26 cellular contexts compared by ENCODE assay signal in the genomic region with DNA sequence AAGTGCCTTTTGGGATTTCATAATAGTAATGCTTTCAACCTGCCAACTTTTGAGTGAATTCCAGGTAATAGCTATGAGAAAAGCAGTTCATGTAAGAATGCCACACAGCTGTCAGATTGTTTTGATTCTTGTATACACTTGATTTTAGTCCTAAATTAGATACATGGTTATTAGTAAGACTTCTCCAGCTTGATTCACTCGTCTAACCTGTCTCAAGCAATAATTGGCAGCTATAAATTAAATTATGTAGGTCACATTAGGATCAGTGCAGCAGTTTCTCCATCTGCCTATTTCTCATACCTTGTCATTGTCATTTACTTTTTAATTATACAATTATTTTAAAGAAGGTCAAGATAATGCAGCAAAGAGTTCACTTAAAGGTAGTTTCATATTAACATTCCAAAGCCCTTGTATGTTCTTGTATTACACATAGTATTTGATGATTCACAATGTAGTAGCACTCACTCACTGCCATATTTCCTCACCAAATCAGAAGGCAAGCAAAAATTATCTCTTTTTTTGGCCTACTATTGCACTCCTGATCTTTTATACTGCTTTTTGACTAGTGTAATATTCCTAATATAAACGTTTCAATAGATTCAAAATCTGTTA. TPM values are rescaled to one million over a fixed set of nuclear protein-coding genes. Genes with fewer than 3 reads are reported as not detected.
DNase-seq lines count a peak whose midpoint lies in the region; ATAC-seq and TF ChIP-seq lines count a peak whose summit lies in the region.
"Had no signal": no experiment of that assay in that cellular context is flagged by ENCODE, and none has a peak within 500 bp of the region (broad histone marks: within the 10 kb centered on the region; RNA-seq: fewer than 3 reads in every experiment).

No MANE protein-coding gene starts in this region.

- no peak for TF ChIP-seq RAD21 in neural cell (conservative IDR thresholded peaks at IDR 0.05)

- H3K27me3 ChIP-seq in RWPE2 (ENCODE audit: insufficient read depth, poor library complexity, severe bottlenecking), result no peaks in the 10 kb centered on the region
- no peaks in the 10 kb centered on the region for H3K27me3 ChIP-seq in neural cell (ENCODE audit: insufficient read depth, low read depth, low read length)
- no peaks in the 10 kb centered on the region for H3K27me3 ChIP-seq in CD8-positive, alpha-beta T cell (ENCODE audit: insufficient read depth, low read length)
- H3K27me3 ChIP-seq: thyroid gland had no signal

- CTCF ChIA-PET in CD8-positive, alpha-beta T cell (lab: Charles Lee), result interaction anchor here (0.9 kb wide), 1 partner anchor 212 kb away, joined by 3 read pairs; no protein-coding TSS in a partner anchor

- no peaks in the 10 kb centered on the region for H3K36me3 ChIP-seq in RWPE2 (ENCODE audit: low read depth)
- H3K36me3 ChIP-seq in neural cell (ENCODE audit: insufficient read depth, low read length), result no peaks in the 10 kb centered on the region
- H3K36me3 ChIP-seq in CD8-positive, alpha-beta T cell (ENCODE audit: insufficient read depth, low read length), result no peaks in the 10 kb centered on the region
- H3K36me3 ChIP-seq: thyroid gland had no signal

- peak overlapping the region; percentile 12 for H3K27ac ChIP-seq in RWPE2 (ENCODE audit: poor library complexity, severe bottlenecking)
- no peak overlapping the region for H3K27ac ChIP-seq in neural cell (ENCODE audit: low read length)
- H3K27ac ChIP-seq in caudate nucleus (ENCODE audit: low read depth, low read length), result no peak overlapping the region
- H3K27ac ChIP-seq in CD8-positive, alpha-beta T cell (ENCODE audit: low read depth, low read length), result no peak overlapping the region
- H3K27ac ChIP-seq: C4-2B, thyroid gland had no signal

- peak; percentile 41 for TF ChIP-seq EP300 in neural cell (conservative IDR thresholded peaks at IDR 0.05; ENCODE audit: poor library complexity, severe bottlenecking)

- DNase-seq in HPDE6-E6E7 (ENCODE audit: extremely low spot score) (peak; percentile 22), RWPE2 (ENCODE audit: low spot score) (no peak), caudate nucleus (lab: John Stamatoyannopoulos, UW) (no peak)
- DNase-seq in activated CD4-positive, alpha-beta T cell treated with anti-CD3 and anti-CD28 coated beads, Interleukin-2, amount 50 U/mL, for 48 hours, result no peak
- DNase-seq in CD8-positive, alpha-beta T cell, result no peak
- DNase-seq: activated CD4-positive, alpha-beta T cell treated with anti-CD3 and anti-CD28 coated beads for 48 hours; activated gamma-delta T cell treated with Interleukin-2 at 50 U/mL for 16 hours; activated T-cell treated with anti-CD3 and anti-CD28 coated beads, Interleukin-2, amount 50 U/mL, for 4 hours; Calu3; hippocampal formation; immature natural killer cell; left ventricle myocardium superior; naive thymus-derived CD4-positive, alpha-beta T cell; NCI-H1105 treated with DMSO at 0.1 percent for 48 hours; NCI-H2029 treated with DMSO at 0.1 percent for 48 hours; NCI-H345; NCI-H748 treated with DMSO at 0.1 percent for 48 hours; small intestine; stimulated activated naive CD8-positive, alpha-beta T cell treated with anti-CD3 and anti-CD28 coated beads, Interleukin-15, amount 100 ng/mL, for 72 hours; thyroid gland had no signal

- H3K36me3 Mint-ChIP-seq in CD8-positive, alpha-beta T cell, result no peaks in the 10 kb centered on the region
- H3K36me3 Mint-ChIP-seq: immature natural killer cell; mesothelial cell of epicardium; naive thymus-derived CD4-positive, alpha-beta T cell had no signal

- H3K4me1 Mint-ChIP-seq in CD8-positive, alpha-beta T cell (ENCODE audit: low read depth), result no peaks in the 10 kb centered on the region
- H3K4me1 Mint-ChIP-seq: IgD-negative memory B cell, immature natural killer cell had no signal

- TF ChIP-seq CTCF in RWPE2 (IDR thresholded peaks at IDR 0.05; ENCODE audit: poor library complexity, severe bottlenecking), result no peak
- no peak for TF ChIP-seq CTCF in neural cell (IDR thresholded peaks at IDR 0.05; ENCODE audit: poor library complexity, severe bottlenecking)
- TF ChIP-seq CTCF in CD8-positive, alpha-beta T cell (IDR thresholded peaks at IDR 0.05), result no peak

- POLR2A ChIA-PET in CD8-positive, alpha-beta T cell (lab: Charles Lee), result no interaction called here

- H3K27ac Mint-ChIP-seq in CD8-positive, alpha-beta T cell, result no peak overlapping the region
- H3K27ac Mint-ChIP-seq: IgD-negative memory B cell; immature natural killer cell; mesothelial cell of epicardium; naive thymus-derived CD4-positive, alpha-beta T cell; stimulated activated naive CD8-positive, alpha-beta T cell treated with anti-CD3 and anti-CD28 coated beads, Interleukin-15, amount 100 ng/mL, for 72 hours had no signal

- H3K4me3 ChIP-seq in RWPE2 (ENCODE audit: severe bottlenecking), result no peak overlapping the region
- H3K4me3 ChIP-seq in neural cell (ENCODE audit: low read length), result no peak overlapping the region
- no peak overlapping the region for H3K4me3 ChIP-seq in CD8-positive, alpha-beta T cell (ENCODE audit: low read depth, low read length)
- H3K4me3 ChIP-seq: thyroid gland had no signal

- no peaks in the 10 kb centered on the region for H3F3A ChIP-seq in neural cell (ENCODE audit: insufficient read depth, low read length, poor library complexity, severe bottlenecking)

- H3K4me3 Mint-ChIP-seq in CD8-positive, alpha-beta T cell, result no peak overlapping the region
- H3K4me3 Mint-ChIP-seq: activated T-cell treated with anti-CD3 and anti-CD28 coated beads, Interleukin-2, amount 50 U/mL, for 4 hours; IgD-negative memory B cell; immature natural killer cell; mesothelial cell of epicardium; naive thymus-derived CD4-positive, alpha-beta T cell; stimulated activated naive CD8-positive, alpha-beta T cell treated with anti-CD3 and anti-CD28 coated beads, Interleukin-15, amount 100 ng/mL, for 72 hours had no signal

- no peak overlapping the region for H3K9ac ChIP-seq in neural cell (ENCODE audit: low read length)

- no peaks in the 10 kb centered on the region for H4K20me1 ChIP-seq in neural cell (ENCODE audit: insufficient read depth)

- intact Hi-C loops in CD8-positive, alpha-beta T cell (cut with DNase I, micrococcal nuclease), result no loop called here

- H3K9me3 Mint-ChIP-seq in CD8-positive, alpha-beta T cell, result no peaks in the 10 kb centered on the region
- H3K9me3 Mint-ChIP-seq: activated T-cell treated with anti-CD3 and anti-CD28 coated beads, Interleukin-2, amount 50 U/mL, for 4 hours; IgD-negative memory B cell; immature natural killer cell; mesothelial cell of epicardium; stimulated activated naive CD8-positive, alpha-beta T cell treated with anti-CD3 and anti-CD28 coated beads, Interleukin-15, amount 100 ng/mL, for 72 hours had no signal

- peaks cover 2% of the 10 kb centered on the region for H3K27me3 Mint-ChIP-seq in CD8-positive, alpha-beta T cell (ENCODE audit: low read depth)

- no peak overlapping the region for H2AFZ ChIP-seq in neural cell (ENCODE audit: low read depth, low read length)

- no peaks in the 10 kb centered on the region for H3K9me3 ChIP-seq in RWPE2 (ENCODE audit: severe bottlenecking)
- no peaks in the 10 kb centered on the region for H3K9me3 ChIP-seq in neural cell (ENCODE audit: low read length)
- no peaks in the 10 kb centered on the region for H3K9me3 ChIP-seq in CD8-positive, alpha-beta T cell (ENCODE audit: low read length)
- H3K9me3 ChIP-seq: thyroid gland had no signal

- peaks cover 10% of the 10 kb centered on the region for H3K4me1 ChIP-seq in RWPE2 (ENCODE audit: insufficient read depth, poor library complexity, severe bottlenecking)
- H3K4me1 ChIP-seq in CD8-positive, alpha-beta T cell (ENCODE audit: insufficient read depth, low read length), result no peaks in the 10 kb centered on the region
- H3K4me1 ChIP-seq: thyroid gland had no signal

- no peak overlapping the region for H3K4me2 ChIP-seq in neural cell (ENCODE audit: low read length)

- no peaks in the 10 kb centered on the region for H3K79me2 ChIP-seq in neural cell (replicated peaks; ENCODE audit: insufficient read depth, low read length)

- ATAC-seq in RWPE2 (ENCODE audit: low read depth), result peak; percentile 89
- ATAC-seq in esophagus mucosa, result peak; percentile 86
- no peak for ATAC-seq in activated CD4-positive, CD25-positive, alpha-beta regulatory T cell treated with anti-CD3 and anti-CD28 coated beads, Interleukin-2, amount 50 U/mL, for 24 hours
- ATAC-seq in CD8-positive, alpha-beta T cell, result no peak
- ATAC-seq: activated T-cell treated with anti-CD3 and anti-CD28 coated beads, Interleukin-2, amount 50 U/mL, for 4 hours; left ventricle myocardium superior; naive thymus-derived CD4-positive, alpha-beta T cell; stimulated activated naive CD8-positive, alpha-beta T cell treated with anti-CD3 and anti-CD28 coated beads, Interleukin-15, amount 100 ng/mL, for 72 hours had no signal

- no peaks in the 10 kb centered on the region for H3K9me2 ChIP-seq in neural cell (ENCODE audit: insufficient read depth, low read length)

TF ChIP-seq in neural cell, 6 proteins besides CTCF, POLR2A, EP300 and RAD21 (continues in another document):
- no peak for TF ChIP-seq POLR2AphosphoS5 (IDR thresholded peaks at IDR 0.05)
- no peak for TF ChIP-seq MXI1 (conservative IDR thresholded peaks at IDR 0.05; ENCODE audit: poor library complexity, severe bottlenecking)
- no peak for TF ChIP-seq TAF1 (IDR thresholded peaks at IDR 0.05; ENCODE audit: low read depth)
- no peak for TF ChIP-seq SMC3 (conservative IDR thresholded peaks at IDR 0.05; ENCODE audit: poor library complexity)
- no peak for TF ChIP-seq EZH2 (IDR thresholded peaks at IDR 0.05; ENCODE audit: borderline replicate concordance, insufficient read depth, low read length, poor library complexity, severe bottlenecking)

RNA-seq across cellular contexts. Expression of gene CRYBG3, which starts 10.9 kb away (rescaled TPM):
- total RNA-seq in esophagus mucosa, result 18.3 TPM
- 0.18 and 1.3 TPM in 2 replicates for polyA plus RNA-seq in neural cell
- 1.2 and 1.4 TPM in 2 replicates for polyA minus RNA-seq in neural cell
- total RNA-seq in CD8-positive, alpha-beta T cell, result 1 to 10 TPM in 1 of 2 experiments, under 1 TPM in 1; 1.00 to 1.1 TPM

RNA-seq across cellular contexts. Expression of gene ARL6, which starts 46.3 kb away (rescaled TPM):
- total RNA-seq in esophagus mucosa, result 3.5 TPM
- polyA plus RNA-seq in neural cell, result 9.8 and 18.2 TPM in 2 replicates
- polyA minus RNA-seq in neural cell, result 27.8 and 29.3 TPM in 2 replicates
- 1 to 10 TPM in 1 of 2 experiments, under 1 TPM in 1; 0.97 to 1.1 TPM for total RNA-seq in CD8-positive, alpha-beta T cell

Comparison
In these comparisons a context has a peak if more than half of its experiments do, and no peak if none do; other contexts are left out.
1. ATAC-seq: peak in RWPE2 (single experiment) and esophagus mucosa (single experiment); none in activated CD4-positive, CD25-positive, alpha-beta regulatory T cell treated with anti-CD3 and anti-CD28 coated beads, Interleukin-2, amount 50 U/mL, for 24 hours (0 of 2) and CD8-positive, alpha-beta T cell (single experiment).